Comparison of ENCODE assay signal across 1 cellular context in the genomic region with DNA sequence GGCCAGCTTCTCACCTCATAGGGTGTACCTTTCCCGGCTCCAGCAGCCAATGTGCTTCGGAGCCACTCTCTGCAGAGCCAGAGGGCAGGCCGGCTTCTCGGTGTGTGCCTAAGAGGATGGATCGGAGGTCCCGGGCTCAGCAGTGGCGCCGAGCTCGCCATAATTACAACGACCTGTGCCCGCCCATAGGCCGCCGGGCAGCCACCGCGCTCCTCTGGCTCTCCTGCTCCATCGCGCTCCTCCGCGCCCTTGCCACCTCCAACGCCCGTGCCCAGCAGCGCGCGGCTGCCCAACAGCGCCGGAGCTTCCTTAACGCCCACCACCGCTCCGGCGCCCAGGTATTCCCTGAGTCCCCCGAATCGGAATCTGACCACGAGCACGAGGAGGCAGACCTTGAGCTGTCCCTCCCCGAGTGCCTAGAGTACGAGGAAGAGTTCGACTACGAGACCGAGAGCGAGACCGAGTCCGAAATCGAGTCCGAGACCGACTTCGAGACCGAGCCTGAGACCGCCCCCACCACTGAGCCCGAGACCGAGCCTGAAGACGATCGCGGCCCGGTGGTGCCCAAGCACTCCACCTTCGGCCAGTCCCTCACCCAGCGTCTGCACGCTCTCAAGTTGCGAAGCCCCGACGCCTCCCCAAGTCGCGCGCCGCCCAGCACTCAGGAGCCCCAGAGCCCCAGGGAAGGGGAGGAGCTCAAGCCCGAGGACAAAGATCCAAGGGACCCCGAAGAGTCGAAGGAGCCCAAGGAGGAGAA.
TF ChIP-seq lines count a peak whose summit lies in the region.

No MANE protein-coding gene starts in this region.

TF ChIP-seq in SK-N-SH, 30 proteins besides CTCF, POLR2A, EP300 and RAD21 (continued from another document):
- TF ChIP-seq, protein P1, sequence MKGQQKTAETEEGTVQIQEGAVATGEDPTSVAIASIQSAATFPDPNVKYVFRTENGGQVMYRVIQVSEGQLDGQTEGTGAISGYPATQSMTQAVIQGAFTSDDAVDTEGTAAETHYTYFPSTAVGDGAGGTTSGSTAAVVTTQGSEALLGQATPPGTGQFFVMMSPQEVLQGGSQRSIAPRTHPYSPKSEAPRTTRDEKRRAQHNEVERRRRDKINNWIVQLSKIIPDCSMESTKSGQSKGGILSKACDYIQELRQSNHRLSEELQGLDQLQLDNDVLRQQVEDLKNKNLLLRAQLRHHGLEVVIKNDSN (IDR thresholded peaks at IDR 0.05; ENCODE audit: borderline replicate concordance, low read depth): no peak
- no peak for TF ChIP-seq TEAD4 (IDR thresholded peaks at IDR 0.05; ENCODE audit: borderline replicate concordance, insufficient read depth)
- no peak for TF ChIP-seq ELF1 (IDR thresholded peaks at IDR 0.05)
- TF ChIP-seq CHD2 (IDR thresholded peaks at IDR 0.05; ENCODE audit: low read length, partially characterized antibody): no peak
- TF ChIP-seq FOXM1 (IDR thresholded peaks at IDR 0.05; ENCODE audit: low read depth): no peak
